11 cellular contexts compared by ENCODE assay signal in the genomic region with DNA sequence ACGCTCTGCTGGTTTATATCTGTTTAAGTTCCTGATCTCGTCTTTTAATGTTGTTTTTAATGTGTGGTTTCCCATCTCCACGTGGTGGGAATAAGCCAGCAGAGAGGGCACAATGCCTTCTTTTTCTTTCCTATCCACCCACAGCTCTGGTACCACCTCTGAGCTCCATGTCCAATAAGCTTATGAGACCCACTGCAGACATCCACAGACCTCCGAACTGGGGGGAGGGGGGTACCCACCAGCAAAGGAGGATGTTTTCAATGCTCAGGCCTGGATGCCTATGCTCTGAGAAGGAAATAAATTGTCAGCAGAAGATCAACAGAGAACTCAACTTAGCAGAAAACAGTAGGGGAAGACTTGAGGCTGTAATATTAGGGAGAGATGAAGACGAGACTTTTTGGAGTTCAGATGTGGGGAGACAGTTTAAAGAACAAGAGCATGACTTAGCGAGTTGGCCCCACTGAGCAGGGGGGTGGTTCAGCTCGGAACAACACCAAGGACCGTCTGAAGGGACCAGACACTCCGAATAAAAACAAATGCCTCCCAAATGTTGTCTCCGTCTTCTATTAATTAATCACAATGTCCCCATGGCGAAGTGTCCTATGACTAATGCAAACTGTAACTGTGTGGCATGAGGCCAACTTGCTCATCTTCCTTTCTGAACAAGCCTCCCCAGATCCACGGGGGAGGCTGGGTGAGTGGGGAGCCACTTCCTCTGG.
DNase-seq lines count a peak whose midpoint lies in the region; ATAC-seq, FAIRE-seq and TF ChIP-seq lines count a peak whose summit lies in the region.
"Had no signal": no experiment of that assay in that cellular context is flagged by ENCODE, and none has a peak within 500 bp of the region (broad histone marks: within the 10 kb centered on the region; RNA-seq: fewer than 3 reads in every experiment).

No MANE protein-coding gene starts in this region.

- no peaks in the 10 kb centered on the region for H3K4me1 ChIP-seq in K562 (replicated peaks in 1 of 2; ENCODE audit: control insufficient read depth in 2 of 2, insufficient read depth in 2 of 2, low read length in 2 of 2)
- peaks cover 18% of the 10 kb centered on the region for H3K4me1 ChIP-seq in lower lobe of right lung
- peaks cover 3 to 18% (median 4%) of the 10 kb centered on the region in 4 donors for H3K4me1 ChIP-seq in stomach

- CTCF ChIA-PET in K562 (lab: Yijun Ruan, JAX; ENCODE audit: low intra/inter-chr PET ratio): no interaction called here
- CTCF ChIA-PET in Calu3 (lab: Charles Lee): no interaction called here

- TF ChIP-seq RAD21 in K562 (CRISPR knock-in tag; conservative IDR thresholded peaks at IDR 0.05 in 1 of 2, IDR thresholded peaks at IDR 0.05 in 1 of 2): no peak

- no peaks in the 10 kb centered on the region for H3K27me3 Mint-ChIP-seq in Calu3 (ENCODE audit: unreplicated experiment)
- H3K27me3 Mint-ChIP-seq: activated CD8-positive, alpha-beta memory T cell treated with anti-CD3 and anti-CD28 coated beads, Interleukin-2, amount 10 ng/mL, durations not matched to agents 7 days and 5 days had no signal

- H3K4me1 Mint-ChIP-seq in Calu3 (ENCODE audit: low read depth, unreplicated experiment): no peaks in the 10 kb centered on the region

- H3K36me3 Mint-ChIP-seq in Calu3 (ENCODE audit: insufficient read depth, unreplicated experiment): no peaks in the 10 kb centered on the region
- H3K36me3 Mint-ChIP-seq: activated CD8-positive, alpha-beta memory T cell treated with anti-CD3 and anti-CD28 coated beads, Interleukin-2, amount 10 ng/mL, durations not matched to agents 7 days and 5 days had no signal

- no peak for FAIRE-seq in K562 (lab: Jason Lieb, UNC)

- no peak for ATAC-seq in K562
- ATAC-seq in lower lobe of right lung: peak; percentile 79 to 80
- ATAC-seq: activated CD8-positive, alpha-beta memory T cell treated with anti-CD3 and anti-CD28 coated beads, Interleukin-2, amount 10 ng/mL, durations not matched to agents 7 days and 5 days had no signal

- peaks cover 3% of the 10 kb centered on the region for H3K9me3 Mint-ChIP-seq in Calu3 (ENCODE audit: low read depth, unreplicated experiment)

- H3K27ac ChIP-seq in KOPT-K1 (ENCODE audit: low read depth, low read length, poor library complexity, severe bottlenecking) (peak overlapping the region; percentile 71), K562 (ENCODE audit: extremely low read depth, low read depth, low read length) (no peak overlapping the region), lower lobe of right lung (peak overlapping the region; percentile 63), stomach (peak overlapping the region in 4 of 5 donors; percentile 59 to 73 (median 64))

- TF ChIP-seq POLR2A in K562 (conservative IDR thresholded peaks at IDR 0.05) (no peak), stomach (IDR thresholded peaks at IDR 0.05) (no peak)

- in situ Hi-C loops in K562 (cut with MboI): no loop called here

- no peak overlapping the region for H2AFZ ChIP-seq in K562 (ENCODE audit: low read depth, low read length)

- H3K79me2 ChIP-seq in K562 (ENCODE audit: control insufficient read depth, insufficient read depth, low read length): no peaks in the 10 kb centered on the region

- H3K27ac Mint-ChIP-seq in Calu3 (ENCODE audit: unreplicated experiment): no peak overlapping the region
- H3K27ac Mint-ChIP-seq: activated CD8-positive, alpha-beta memory T cell treated with anti-CD3 and anti-CD28 coated beads, Interleukin-2, amount 10 ng/mL, durations not matched to agents 7 days and 5 days had no signal

- no peak overlapping the region for H3K4me2 ChIP-seq in K562 (ENCODE audit: insufficient read depth, low read length)

- DNase-seq in K562 (ENCODE audit: extremely low read depth in 1 of 4, low spot score in 3 of 4) (no peak), lower lobe of right lung (no peak), stomach (peak; percentile 34), HuH-7 (ENCODE audit: low spot score) (no peak), Calu3 (no peak), UCSD-AML1 (lab: John Stamatoyannopoulos, UW; ENCODE audit: unreplicated experiment) (no peak)
- DNase-seq in stimulated activated naive CD4-positive, alpha-beta T cell treated with Interleukin-2 at 50 U/mL for 16 hours (lab: John Stamatoyannopoulos, UW): no peak
- DNase-seq: activated CD8-positive, alpha-beta memory T cell treated with anti-CD3 and anti-CD28 coated beads, Interleukin-2, amount 10 ng/mL, durations not matched to agents 7 days and 5 days; cerebellar nuclear complex; NCI-H1105 had no signal

- TF ChIP-seq EP300 in K562 (IDR thresholded peaks at IDR 0.05; ENCODE audit: low read length) (no peak), stomach (IDR thresholded peaks at IDR 0.05) (no peak)

- no peak overlapping the region for H3K4me3 Mint-ChIP-seq in Calu3 (ENCODE audit: low read depth, unreplicated experiment)
- H3K4me3 Mint-ChIP-seq: activated CD8-positive, alpha-beta memory T cell treated with anti-CD3 and anti-CD28 coated beads, Interleukin-2, amount 10 ng/mL, durations not matched to agents 7 days and 5 days had no signal

- no peak overlapping the region for H3K4me3 ChIP-seq in K562
- no peak overlapping the region for H3K4me3 ChIP-seq in lower lobe of right lung
- no peak overlapping the region for H3K4me3 ChIP-seq in stomach

- no peaks in the 10 kb centered on the region for H4K20me1 ChIP-seq in K562 (replicated peaks; ENCODE audit: control insufficient read depth, insufficient read depth, low read length)

- H3K27me3 ChIP-seq in K562 (ENCODE audit: control insufficient read depth in 2 of 2, insufficient read depth in 2 of 2, low read length in 2 of 2) (no peaks in the 10 kb centered on the region), lower lobe of right lung (ENCODE audit: low read depth) (no peaks in the 10 kb centered on the region), stomach (no peaks in the 10 kb centered on the region)

- no TSS peak for BruUV-seq in K562 (replicated peaks; lab: Mats Ljungman, UMichigan)
- BruUV-seq in Calu3 (replicated peaks; lab: Mats Ljungman, UMichigan): no TSS peak

- H3K9ac ChIP-seq in K562 (ENCODE audit: insufficient read depth in 1 of 2, low read depth in 2 of 2, low read length in 2 of 2): no peak overlapping the region

- WGBS in K562 (ENCODE audit: insufficient coverage, low coverage, missing lambda C conversion rate): 0% methylated on average over 11 of the region's 12 CpGs
- 48 to 59% (median 55%) methylated on average over 12 of the region's 12 CpGs for WGBS in stomach, 5 donors

- POLR2A ChIA-PET in K562 (lab: Yijun Ruan, JAX): interaction anchor here (0.6 kb wide), 1 partner anchor 377 kb away, joined by 3 read pairs; no protein-coding TSS in a partner anchor

- intact Hi-C loops in K562 (cut with micrococcal nuclease) (no loop called here), lower lobe of right lung (cut with DNase I) (no loop called here), stomach (cut with DNase I; ENCODE audit: low total_unique reads) (no loop called here), Calu3 (cut with micrococcal nuclease; ENCODE audit: unreplicated experiment) (no loop called here)

- no peaks in the 10 kb centered on the region for H3K9me3 ChIP-seq in KOPT-K1 (ENCODE audit: insufficient read depth, low read length, poor library complexity, severe bottlenecking)
- no peaks in the 10 kb centered on the region for H3K9me3 ChIP-seq in K562 (replicated peaks; ENCODE audit: control insufficient read depth, insufficient read depth, low read depth, low read length)
- H3K9me3 ChIP-seq in lower lobe of right lung: no peaks in the 10 kb centered on the region
- no peaks in the 10 kb centered on the region for H3K9me3 ChIP-seq in stomach

- no peak for TF ChIP-seq CTCF in K562 (IDR thresholded peaks at IDR 0.05 in 2 of 3, conservative IDR thresholded peaks at IDR 0.05 in 1 of 3; ENCODE audit: insufficient read depth in 2 of 3, low read depth in 1 of 3, low read length in 3 of 3)
- TF ChIP-seq CTCF in lower lobe of right lung (IDR thresholded peaks at IDR 0.05): no peak
- no peak for TF ChIP-seq CTCF in stomach (IDR thresholded peaks at IDR 0.05)
- TF ChIP-seq CTCF in Calu3 (IDR thresholded peaks at IDR 0.05; ENCODE audit: unreplicated experiment): no peak

- H3K9me1 ChIP-seq in K562 (ENCODE audit: control insufficient read depth, insufficient read depth, low read length): no peaks in the 10 kb centered on the region

- H3K36me3 ChIP-seq in KOPT-K1 (ENCODE audit: insufficient read depth, low read length) (no peaks in the 10 kb centered on the region), K562 (ENCODE audit: control insufficient read depth, insufficient read depth, low read length) (no peaks in the 10 kb centered on the region), lower lobe of right lung (no peaks in the 10 kb centered on the region), stomach (no peaks in the 10 kb centered on the region)

TF ChIP-seq in K562, 482 proteins besides CTCF, POLR2A, EP300 and RAD21:
- TF ChIP-seq PTRF (tag; IDR thresholded peaks at IDR 0.05): no peak
- TF ChIP-seq, protein P1, sequence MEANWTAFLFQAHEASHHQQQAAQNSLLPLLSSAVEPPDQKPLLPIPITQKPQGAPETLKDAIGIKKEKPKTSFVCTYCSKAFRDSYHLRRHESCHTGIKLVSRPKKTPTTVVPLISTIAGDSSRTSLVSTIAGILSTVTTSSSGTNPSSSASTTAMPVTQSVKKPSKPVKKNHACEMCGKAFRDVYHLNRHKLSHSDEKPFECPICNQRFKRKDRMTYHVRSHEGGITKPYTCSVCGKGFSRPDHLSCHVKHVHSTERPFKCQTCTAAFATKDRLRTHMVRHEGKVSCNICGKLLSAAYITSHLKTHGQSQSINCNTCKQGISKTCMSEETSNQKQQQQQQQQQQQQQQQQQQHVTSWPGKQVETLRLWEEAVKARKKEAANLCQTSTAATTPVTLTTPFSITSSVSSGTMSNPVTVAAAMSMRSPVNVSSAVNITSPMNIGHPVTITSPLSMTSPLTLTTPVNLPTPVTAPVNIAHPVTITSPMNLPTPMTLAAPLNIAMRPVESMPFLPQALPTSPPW (CRISPR knock-in tag; IDR thresholded peaks at IDR 0.05): peak; percentile 14; the same call in 1 of the 2 replicates
